Comparison of ENCODE assay signal across 1 cellular context in the genomic region with DNA sequence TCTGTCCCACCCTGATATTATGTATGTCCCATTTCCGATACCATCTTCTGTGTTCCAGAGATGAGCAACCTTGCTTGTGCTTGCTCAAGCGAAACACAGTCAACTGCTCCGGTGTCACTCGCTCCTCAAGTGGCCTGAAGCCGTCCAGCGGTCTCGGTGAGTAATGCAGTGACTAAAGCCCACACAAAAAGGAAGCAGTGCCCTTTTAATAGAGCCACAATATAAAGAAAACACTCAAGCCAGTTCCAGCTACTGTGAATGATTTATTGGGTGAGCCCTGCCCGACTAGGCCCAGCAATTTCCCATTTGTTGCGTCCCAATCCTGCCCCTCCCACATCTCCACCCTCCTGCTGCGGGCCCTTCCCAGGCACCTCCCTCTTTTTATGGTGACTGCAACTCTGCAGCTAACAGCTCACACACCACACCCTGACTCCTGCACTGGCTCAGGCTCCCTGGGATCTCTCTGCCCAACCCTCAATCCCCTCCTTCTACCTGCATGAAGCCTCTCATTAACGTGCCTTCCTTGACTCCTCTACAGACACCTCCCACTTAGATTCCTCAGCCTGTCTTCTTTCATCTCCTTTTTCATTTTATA.
A peak's percentile ranks its signal among the peaks of the same experiment; 100 is the strongest.
TF ChIP-seq lines count a peak whose summit lies in the region.

No MANE protein-coding gene starts in this region.

TF ChIP-seq in HEK293, 187 proteins besides CTCF, POLR2A, EP300 and RAD21 (continued from another document and continues in another):
- no peak for TF ChIP-seq ZNF280D (tag by site-specific recombination; IDR thresholded peaks at IDR 0.05)
- TF ChIP-seq ZFP69B (tag by site-specific recombination; IDR thresholded peaks at IDR 0.05) = peak; percentile 97
- TF ChIP-seq SP7 (tag by site-specific recombination; IDR thresholded peaks at IDR 0.05) = peak; percentile 96
- TF ChIP-seq ZNF600 (tag by site-specific recombination; IDR thresholded peaks at IDR 0.05) = peak; percentile 60
- TF ChIP-seq KLF9 (tag by site-specific recombination; IDR thresholded peaks at IDR 0.05; ENCODE audit: low read depth) = peak; percentile 88
- no peak for TF ChIP-seq ZNF155 (tag by site-specific recombination; IDR thresholded peaks at IDR 0.05)
- no peak for TF ChIP-seq ZNF114 (tag by site-specific recombination; IDR thresholded peaks at IDR 0.05)
- TF ChIP-seq ZNF549 (tag by site-specific recombination; IDR thresholded peaks at IDR 0.05) = no peak
- TF ChIP-seq ZFP41 (tag by site-specific recombination; IDR thresholded peaks at IDR 0.05; ENCODE audit: borderline replicate concordance) = no peak
- TF ChIP-seq HOXA7 (CRISPR knock-in tag; IDR thresholded peaks at IDR 0.05; ENCODE audit: borderline replicate concordance) = no peak
- no peak for TF ChIP-seq ZNF561 (tag by site-specific recombination; IDR thresholded peaks at IDR 0.05; ENCODE audit: borderline replicate concordance)
- TF ChIP-seq, protein P1, sequence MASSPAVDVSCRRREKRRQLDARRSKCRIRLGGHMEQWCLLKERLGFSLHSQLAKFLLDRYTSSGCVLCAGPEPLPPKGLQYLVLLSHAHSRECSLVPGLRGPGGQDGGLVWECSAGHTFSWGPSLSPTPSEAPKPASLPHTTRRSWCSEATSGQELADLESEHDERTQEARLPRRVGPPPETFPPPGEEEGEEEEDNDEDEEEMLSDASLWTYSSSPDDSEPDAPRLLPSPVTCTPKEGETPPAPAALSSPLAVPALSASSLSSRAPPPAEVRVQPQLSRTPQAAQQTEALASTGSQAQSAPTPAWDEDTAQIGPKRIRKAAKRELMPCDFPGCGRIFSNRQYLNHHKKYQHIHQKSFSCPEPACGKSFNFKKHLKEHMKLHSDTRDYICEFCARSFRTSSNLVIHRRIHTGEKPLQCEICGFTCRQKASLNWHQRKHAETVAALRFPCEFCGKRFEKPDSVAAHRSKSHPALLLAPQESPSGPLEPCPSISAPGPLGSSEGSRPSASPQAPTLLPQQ (tag by site-specific recombination; IDR thresholded peaks at IDR 0.05) = peak; percentile 99
- TF ChIP-seq, protein P2, sequence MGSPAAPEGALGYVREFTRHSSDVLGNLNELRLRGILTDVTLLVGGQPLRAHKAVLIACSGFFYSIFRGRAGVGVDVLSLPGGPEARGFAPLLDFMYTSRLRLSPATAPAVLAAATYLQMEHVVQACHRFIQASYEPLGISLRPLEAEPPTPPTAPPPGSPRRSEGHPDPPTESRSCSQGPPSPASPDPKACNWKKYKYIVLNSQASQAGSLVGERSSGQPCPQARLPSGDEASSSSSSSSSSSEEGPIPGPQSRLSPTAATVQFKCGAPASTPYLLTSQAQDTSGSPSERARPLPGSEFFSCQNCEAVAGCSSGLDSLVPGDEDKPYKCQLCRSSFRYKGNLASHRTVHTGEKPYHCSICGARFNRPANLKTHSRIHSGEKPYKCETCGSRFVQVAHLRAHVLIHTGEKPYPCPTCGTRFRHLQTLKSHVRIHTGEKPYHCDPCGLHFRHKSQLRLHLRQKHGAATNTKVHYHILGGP (tag by site-specific recombination; IDR thresholded peaks at IDR 0.05) = no peak
- peak; percentile 57; the same call in 1 of the 2 replicates for TF ChIP-seq KLF10 (tag by site-specific recombination; IDR thresholded peaks at IDR 0.05)
- no peak; the same call in 1 of the 2 replicates for TF ChIP-seq TCF7L2 (IDR thresholded peaks at IDR 0.05; ENCODE audit: borderline replicate concordance, low read depth, low read length)
- no peak for TF ChIP-seq ZNF791 (tag by site-specific recombination; IDR thresholded peaks at IDR 0.05)
- TF ChIP-seq GLIS1 (tag by site-specific recombination; IDR thresholded peaks at IDR 0.05) = peak; percentile 82
- TF ChIP-seq, protein P3, sequence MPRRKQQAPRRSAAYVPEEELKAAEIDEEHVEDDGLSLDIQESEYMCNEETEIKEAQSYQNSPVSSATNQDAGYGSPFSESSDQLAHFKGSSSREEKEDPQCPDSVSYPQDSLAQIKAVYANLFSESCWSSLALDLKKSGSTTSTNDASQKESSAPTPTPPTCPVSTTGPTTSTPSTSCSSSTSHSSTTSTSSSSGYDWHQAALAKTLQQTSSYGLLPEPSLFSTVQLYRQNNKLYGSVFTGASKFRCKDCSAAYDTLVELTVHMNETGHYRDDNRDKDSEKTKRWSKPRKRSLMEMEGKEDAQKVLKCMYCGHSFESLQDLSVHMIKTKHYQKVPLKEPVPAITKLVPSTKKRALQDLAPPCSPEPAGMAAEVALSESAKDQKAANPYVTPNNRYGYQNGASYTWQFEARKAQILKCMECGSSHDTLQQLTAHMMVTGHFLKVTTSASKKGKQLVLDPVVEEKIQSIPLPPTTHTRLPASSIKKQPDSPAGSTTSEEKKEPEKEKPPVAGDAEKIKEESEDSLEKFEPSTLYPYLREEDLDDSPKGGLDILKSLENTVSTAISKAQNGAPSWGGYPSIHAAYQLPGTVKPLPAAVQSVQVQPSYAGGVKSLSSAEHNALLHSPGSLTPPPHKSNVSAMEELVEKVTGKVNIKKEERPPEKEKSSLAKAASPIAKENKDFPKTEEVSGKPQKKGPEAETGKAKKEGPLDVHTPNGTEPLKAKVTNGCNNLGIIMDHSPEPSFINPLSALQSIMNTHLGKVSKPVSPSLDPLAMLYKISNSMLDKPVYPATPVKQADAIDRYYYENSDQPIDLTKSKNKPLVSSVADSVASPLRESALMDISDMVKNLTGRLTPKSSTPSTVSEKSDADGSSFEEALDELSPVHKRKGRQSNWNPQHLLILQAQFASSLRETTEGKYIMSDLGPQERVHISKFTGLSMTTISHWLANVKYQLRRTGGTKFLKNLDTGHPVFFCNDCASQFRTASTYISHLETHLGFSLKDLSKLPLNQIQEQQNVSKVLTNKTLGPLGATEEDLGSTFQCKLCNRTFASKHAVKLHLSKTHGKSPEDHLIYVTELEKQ (tag by site-specific recombination; IDR thresholded peaks at IDR 0.05; ENCODE audit: borderline replicate concordance) = peak; percentile 92; the same call in 1 of the 2 replicates
- TF ChIP-seq ZNF701 (tag by site-specific recombination; IDR thresholded peaks at IDR 0.05) = no peak
- TF ChIP-seq ZNF174 (tag by site-specific recombination; IDR thresholded peaks at IDR 0.05) = no peak
- TF ChIP-seq ZNF707 (tag by site-specific recombination; IDR thresholded peaks at IDR 0.05) = no peak
- 0 out of 2 replicates have a peak, but pooled peaks have one; percentile 38 for TF ChIP-seq ZNF558 (tag by site-specific recombination; IDR thresholded peaks at IDR 0.05)
- TF ChIP-seq MZF1 (tag by site-specific recombination; IDR thresholded peaks at IDR 0.05; ENCODE audit: borderline replicate concordance) = 0 out of 2 replicates have a peak, but pooled peaks have one; percentile 14
- no peak for TF ChIP-seq OVOL3 (tag by site-specific recombination; IDR thresholded peaks at IDR 0.05)
- TF ChIP-seq ZNF510 (tag by site-specific recombination; IDR thresholded peaks at IDR 0.05; ENCODE audit: insufficient replicate concordance) = no peak
- TF ChIP-seq ZNF664 (tag by site-specific recombination; IDR thresholded peaks at IDR 0.05) = no peak
- TF ChIP-seq, protein P4, sequence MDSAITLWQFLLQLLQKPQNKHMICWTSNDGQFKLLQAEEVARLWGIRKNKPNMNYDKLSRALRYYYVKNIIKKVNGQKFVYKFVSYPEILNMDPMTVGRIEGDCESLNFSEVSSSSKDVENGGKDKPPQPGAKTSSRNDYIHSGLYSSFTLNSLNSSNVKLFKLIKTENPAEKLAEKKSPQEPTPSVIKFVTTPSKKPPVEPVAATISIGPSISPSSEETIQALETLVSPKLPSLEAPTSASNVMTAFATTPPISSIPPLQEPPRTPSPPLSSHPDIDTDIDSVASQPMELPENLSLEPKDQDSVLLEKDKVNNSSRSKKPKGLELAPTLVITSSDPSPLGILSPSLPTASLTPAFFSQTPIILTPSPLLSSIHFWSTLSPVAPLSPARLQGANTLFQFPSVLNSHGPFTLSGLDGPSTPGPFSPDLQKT (IDR thresholded peaks at IDR 0.05; ENCODE audit: borderline replicate concordance, low read depth, low read length) = no peak
- TF ChIP-seq ZNF138 (tag by site-specific recombination; IDR thresholded peaks at IDR 0.05; ENCODE audit: borderline replicate concordance) = no peak
- TF ChIP-seq SP2 (tag by site-specific recombination; IDR thresholded peaks at IDR 0.05) = peak; percentile 83
- no peak for TF ChIP-seq ZNF518A (tag by site-specific recombination; conservative IDR thresholded peaks at IDR 0.05; ENCODE audit: low read depth)
- TF ChIP-seq ZNF324 (tag by site-specific recombination; IDR thresholded peaks at IDR 0.05) = no peak
- no peak for TF ChIP-seq ZNF423 (tag by site-specific recombination; IDR thresholded peaks at IDR 0.05)
- peak; percentile 49; the same call in 1 of the 2 replicates for TF ChIP-seq PRDM4 (tag by site-specific recombination; IDR thresholded peaks at IDR 0.05)
- no peak for TF ChIP-seq ZBTB7A (tag by site-specific recombination; IDR thresholded peaks at IDR 0.05; ENCODE audit: low read depth)
- peak; percentile 74; the same call in 1 of the 2 replicates for TF ChIP-seq ZBTB48 (tag by site-specific recombination; IDR thresholded peaks at IDR 0.05)
- peak; percentile 99 for TF ChIP-seq ZNF341 (tag by site-specific recombination; IDR thresholded peaks at IDR 0.05; ENCODE audit: low read depth)
- TF ChIP-seq ZBTB20 (tag by site-specific recombination; IDR thresholded peaks at IDR 0.05) = no peak
